In genomic region chr11:72821920-72822799, GRCh38 we compare ENCODE assay signal across 8 cellular contexts. TPM values are rescaled to one million over a fixed set of nuclear protein-coding genes. Genes with fewer than 3 reads are reported as not detected.
DNase-seq lines count a peak whose midpoint lies in the region; ATAC-seq and TF ChIP-seq lines count a peak whose summit lies in the region.

No MANE protein-coding gene starts in this region.

- peaks cover 10% of the 10 kb centered on the region for H3K4me1 Mint-ChIP-seq in activated naive CD8-positive, alpha-beta T cell (ENCODE audit: low read depth)

- DNase-seq in GM12864 (ENCODE audit: low read depth) (peak; percentile 45), globus pallidus (ENCODE audit: low spot score) (peak; percentile 80), occipital lobe (lab: John Stamatoyannopoulos, UW) (peak; percentile 87), substantia nigra (lab: John Stamatoyannopoulos, UW) (peak in 48 of 49 donors; percentile 33 to 96 (median 80))

- TF ChIP-seq POLR2A in Raji (IDR thresholded peaks at IDR 0.05; ENCODE audit: insufficient read depth, low read depth, low read length) = peak; percentile 70

- peak overlapping the region; percentile 27 for H3K4me3 ChIP-seq in GM12864 (ENCODE audit: low read depth, low read length)

- H3K27ac ChIP-seq in substantia nigra (ENCODE audit: low read depth, low read length, poor library complexity, severe bottlenecking) = peak overlapping the region; percentile 71

- ATAC-seq in HG03565 (IDR thresholded peaks at IDR 0.05; ENCODE audit: unreplicated experiment) (peak; percentile 53), HG02588 (IDR thresholded peaks at IDR 0.05; ENCODE audit: unreplicated experiment) (no peak)

- peak overlapping the region; percentile 63 for H3K4me3 Mint-ChIP-seq in activated naive CD8-positive, alpha-beta T cell

- no peaks in the 10 kb centered on the region for H3K27me3 Mint-ChIP-seq in activated naive CD8-positive, alpha-beta T cell

- peak; percentile 21 for TF ChIP-seq CTCF in GM12864 (IDR thresholded peaks at IDR 0.05; ENCODE audit: low read depth, low read length, missing control alignments)

- peaks cover 3% of the 10 kb centered on the region for H3K36me3 Mint-ChIP-seq in activated naive CD8-positive, alpha-beta T cell

- H3K9me3 Mint-ChIP-seq in activated naive CD8-positive, alpha-beta T cell (ENCODE audit: low read depth) = no peaks in the 10 kb centered on the region

- H3K27ac Mint-ChIP-seq in activated naive CD8-positive, alpha-beta T cell = peak overlapping the region; percentile 68

RNA-seq across cellular contexts. Expression of gene ATG16L2, which starts 7.9 kb away (rescaled TPM):
- total RNA-seq in occipital lobe = 4.2 TPM

RNA-seq across cellular contexts. Expression of gene STARD10, which starts 28.3 kb away (rescaled TPM):
- 20.4 TPM for total RNA-seq in occipital lobe
